In the genomic region with DNA sequence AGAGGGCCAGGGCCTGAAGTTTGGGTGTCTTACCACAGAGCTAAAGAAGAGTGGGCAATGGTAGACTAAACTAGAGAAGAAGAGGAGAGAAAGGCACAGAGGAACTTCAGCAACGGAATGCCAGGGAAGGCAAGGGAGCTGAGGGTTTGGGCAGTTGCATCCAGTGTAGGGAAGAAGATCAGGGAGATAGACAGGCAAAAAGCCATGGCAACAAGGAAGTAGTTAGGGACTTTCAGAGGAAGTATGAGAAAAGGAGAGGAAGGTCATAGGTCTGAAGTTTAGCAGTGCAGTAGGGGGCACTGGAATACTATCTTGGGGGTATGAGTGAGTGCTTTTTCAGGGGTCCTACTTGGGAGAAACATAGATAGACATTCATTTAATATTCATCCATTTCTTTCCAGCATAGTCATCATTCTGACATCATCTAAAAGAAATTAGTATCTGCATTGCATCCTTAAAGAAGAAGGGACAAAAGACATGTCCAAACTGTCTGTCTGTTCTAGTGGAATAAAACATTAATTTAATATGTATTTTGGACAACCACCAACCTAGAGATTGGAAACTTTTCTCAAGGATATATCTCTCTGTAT, we compare ENCODE assay signal across 19 cellular contexts. TPM values are rescaled to one million over a fixed set of nuclear protein-coding genes. Genes with fewer than 3 reads are reported as not detected.
DNase-seq lines count a peak whose midpoint lies in the region; ATAC-seq and TF ChIP-seq lines count a peak whose summit lies in the region.
"Had no signal": no experiment of that assay in that cellular context is flagged by ENCODE, and none has a peak within 500 bp of the region (broad histone marks: within the 10 kb centered on the region; RNA-seq: fewer than 3 reads in every experiment).

No MANE protein-coding gene starts in this region.

- DNase-seq in natural killer cell = no peak
- no peak for DNase-seq in natural killer cell treated with Interleukin-12 subunit alpha and Interleukin-12 subunit beta and Interleukin-15 and Interleukin-18, amount 100 ng/mL, for 72 hours (ENCODE audit: low spot score)
- DNase-seq in OCI-M1 (lab: John Stamatoyannopoulos, UW) = peak; percentile 55
- no peak for DNase-seq in fibroblast of lung (ENCODE audit: low read depth in 2 of 2)
- no peak for DNase-seq in type B pancreatic cell (ENCODE audit: extremely low spot score, unreplicated experiment)
- DNase-seq in glomerular visceral epithelial cell (ENCODE audit: extremely low spot score) = no peak
- no peak for DNase-seq in CD8-positive, alpha-beta T cell
- DNase-seq: activated CD8-positive, alpha-beta memory T cell treated with anti-CD3 and anti-CD28 coated beads for 24 hours; Caco-2; effector memory CD8-positive, alpha-beta T cell; GDM1; kidney glomerular epithelial cell; midbrain; NCI-H1048; occipital lobe; stimulated activated CD4-positive, alpha-beta T cell treated with anti-CD3 and anti-CD28 coated beads, Interleukin-4, amount 100 ng/mL, for 24 hours; substantia nigra had no signal

- H3K9me3 Mint-ChIP-seq in natural killer cell (no peaks in the 10 kb centered on the region), type B pancreatic cell (no peaks in the 10 kb centered on the region)
- no peaks in the 10 kb centered on the region for H3K9me3 Mint-ChIP-seq in natural killer cell treated with Interleukin-12 subunit alpha and Interleukin-12 subunit beta and Interleukin-15 and Interleukin-18, amount 100 ng/mL, for 72 hours
- no peaks in the 10 kb centered on the region for H3K9me3 Mint-ChIP-seq in CD8-positive, alpha-beta T cell
- H3K9me3 Mint-ChIP-seq: central memory CD8-positive, alpha-beta T cell; effector memory CD8-positive, alpha-beta T cell had no signal

- no peaks in the 10 kb centered on the region for H3K9me3 ChIP-seq in fibroblast of lung (ENCODE audit: control insufficient read depth, insufficient read depth, low read depth, low read length)
- H3K9me3 ChIP-seq in CD8-positive, alpha-beta T cell (ENCODE audit: low read length) = no peaks in the 10 kb centered on the region
- H3K9me3 ChIP-seq: Caco-2 had no signal

- peaks cover 2% of the 10 kb centered on the region for H3K4me1 ChIP-seq in fibroblast of lung (ENCODE audit: control insufficient read depth, extremely low read depth, insufficient read depth, low read length)
- H3K4me1 ChIP-seq in CD8-positive, alpha-beta T cell (ENCODE audit: insufficient read depth, low read length) = peaks cover 7% of the 10 kb centered on the region

- no peak overlapping the region for H3K4me2 ChIP-seq in fibroblast of lung (ENCODE audit: extremely low read depth, insufficient read depth, low read length)

- intact Hi-C loops in natural killer cell (cut with micrococcal nuclease) = no loop called here
- intact Hi-C loops in CD8-positive, alpha-beta T cell (cut with DNase I, micrococcal nuclease) = no loop called here

- peak overlapping the region; percentile 45 for H3K4me3 Mint-ChIP-seq in natural killer cell
- no peak overlapping the region for H3K4me3 Mint-ChIP-seq in natural killer cell treated with Interleukin-12 subunit alpha and Interleukin-12 subunit beta and Interleukin-15 and Interleukin-18, amount 100 ng/mL, for 72 hours
- peak overlapping the region; percentile 47 for H3K4me3 Mint-ChIP-seq in type B pancreatic cell
- no peak overlapping the region for H3K4me3 Mint-ChIP-seq in CD8-positive, alpha-beta T cell

- no peaks in the 10 kb centered on the region for H3K27me3 Mint-ChIP-seq in natural killer cell (ENCODE audit: low read depth in 2 of 2)
- no peaks in the 10 kb centered on the region for H3K27me3 Mint-ChIP-seq in natural killer cell treated with Interleukin-12 subunit alpha and Interleukin-12 subunit beta and Interleukin-15 and Interleukin-18, amount 100 ng/mL, for 72 hours
- no peaks in the 10 kb centered on the region for H3K27me3 Mint-ChIP-seq in type B pancreatic cell
- H3K27me3 Mint-ChIP-seq in CD8-positive, alpha-beta T cell (ENCODE audit: low read depth) = no peaks in the 10 kb centered on the region
- H3K27me3 Mint-ChIP-seq: central memory CD8-positive, alpha-beta T cell; effector memory CD8-positive, alpha-beta T cell had no signal

- no peaks in the 10 kb centered on the region for H3K27me3 ChIP-seq in fibroblast of lung (ENCODE audit: control insufficient read depth, insufficient read depth, low read length)
- H3K27me3 ChIP-seq in CD8-positive, alpha-beta T cell (ENCODE audit: insufficient read depth, low read length) = no peaks in the 10 kb centered on the region

- H3K9ac ChIP-seq in fibroblast of lung (ENCODE audit: insufficient read depth, low read length) = no peak overlapping the region

- CTCF ChIA-PET in CD8-positive, alpha-beta T cell (lab: Charles Lee) = interaction anchor here (0.6 kb wide), 1 partner anchor 11 kb away, joined by 3 read pairs; no protein-coding TSS in a partner anchor

- no peaks in the 10 kb centered on the region for H4K20me1 ChIP-seq in fibroblast of lung (ENCODE audit: control insufficient read depth, extremely low read depth, insufficient read depth, low read length)

- no peak for ATAC-seq in natural killer cell
- ATAC-seq in natural killer cell treated with Interleukin-12 subunit alpha and Interleukin-12 subunit beta and Interleukin-15 and Interleukin-18, amount 100 ng/mL, for 72 hours = no peak
- ATAC-seq in CD8-positive, alpha-beta T cell = no peak
- no peak for ATAC-seq in HG03025 (IDR thresholded peaks at IDR 0.05; ENCODE audit: low FRiP score, unreplicated experiment)
- ATAC-seq: effector memory CD8-positive, alpha-beta T cell had no signal

- peaks cover 24% of the 10 kb centered on the region for H3K79me2 ChIP-seq in fibroblast of lung (ENCODE audit: control insufficient read depth, insufficient read depth, low read length)

- H2AFZ ChIP-seq in fibroblast of lung (ENCODE audit: low read length) = peak overlapping the region; percentile 47

- no peak overlapping the region for H3K27ac ChIP-seq in fibroblast of lung (ENCODE audit: insufficient read depth, low read length)
- no peak overlapping the region for H3K27ac ChIP-seq in CD8-positive, alpha-beta T cell (ENCODE audit: low read depth, low read length)

- H3K27ac Mint-ChIP-seq in natural killer cell (peak overlapping the region; percentile 3 to 59), type B pancreatic cell (peak overlapping the region; percentile 44)
- H3K27ac Mint-ChIP-seq in natural killer cell treated with Interleukin-12 subunit alpha and Interleukin-12 subunit beta and Interleukin-15 and Interleukin-18, amount 100 ng/mL, for 72 hours = no peak overlapping the region
- no peak overlapping the region for H3K27ac Mint-ChIP-seq in CD8-positive, alpha-beta T cell

- no peaks in the 10 kb centered on the region for H3K36me3 Mint-ChIP-seq in natural killer cell
- no peaks in the 10 kb centered on the region for H3K36me3 Mint-ChIP-seq in natural killer cell treated with Interleukin-12 subunit alpha and Interleukin-12 subunit beta and Interleukin-15 and Interleukin-18, amount 100 ng/mL, for 72 hours
- H3K36me3 Mint-ChIP-seq in type B pancreatic cell = no peaks in the 10 kb centered on the region
- peaks cover 3% of the 10 kb centered on the region for H3K36me3 Mint-ChIP-seq in CD8-positive, alpha-beta T cell

- H3K36me3 ChIP-seq in fibroblast of lung (ENCODE audit: control insufficient read depth, insufficient read depth, low read length) = no peaks in the 10 kb centered on the region
- H3K36me3 ChIP-seq in CD8-positive, alpha-beta T cell (ENCODE audit: insufficient read depth, low read length) = no peaks in the 10 kb centered on the region

- H3K4me3 ChIP-seq in fibroblast of lung (replicated peaks in 1 of 4; ENCODE audit: control extremely low read depth in 1 of 4, insufficient read depth in 1 of 4, low read depth in 3 of 4, low read length in 4 of 4) = no peak overlapping the region
- no peak overlapping the region for H3K4me3 ChIP-seq in CD8-positive, alpha-beta T cell (ENCODE audit: low read depth, low read length)

- no peak for TF ChIP-seq CTCF in natural killer cell (IDR thresholded peaks at IDR 0.05)
- TF ChIP-seq CTCF in fibroblast of lung (conservative IDR thresholded peaks at IDR 0.05 in 1 of 2, IDR thresholded peaks at IDR 0.05 in 1 of 2; ENCODE audit: low read depth in 1 of 2, low read length in 2 of 2) = no peak
- no peak for TF ChIP-seq CTCF in type B pancreatic cell (conservative IDR thresholded peaks at IDR 0.05)
- TF ChIP-seq CTCF in CD8-positive, alpha-beta T cell (IDR thresholded peaks at IDR 0.05) = no peak

- POLR2A ChIA-PET in CD8-positive, alpha-beta T cell (lab: Charles Lee) = no interaction called here

- peaks cover 12 to 13% of the 10 kb centered on the region in 2 donors for H3K4me1 Mint-ChIP-seq in natural killer cell
- H3K4me1 Mint-ChIP-seq in natural killer cell treated with Interleukin-12 subunit alpha and Interleukin-12 subunit beta and Interleukin-15 and Interleukin-18, amount 100 ng/mL, for 72 hours (ENCODE audit: low read depth in 2 of 2) = peaks cover 11 to 12% of the 10 kb centered on the region in 2 donors
- peaks cover 19% of the 10 kb centered on the region for H3K4me1 Mint-ChIP-seq in type B pancreatic cell (ENCODE audit: unreplicated experiment)
- peaks cover 11% of the 10 kb centered on the region for H3K4me1 Mint-ChIP-seq in CD8-positive, alpha-beta T cell (ENCODE audit: low read depth)

RNA-seq across cellular contexts. Expression of a gene that starts 2.2 kb away (rescaled TPM):
- total RNA-seq in natural killer cell (10 to 100 TPM; 30.3 to 40.7 (median 38.8) TPM), fibroblast of lung (52.1 and 78.8 TPM in 2 replicates), type B pancreatic cell (ENCODE audit: low replicate concordance) (62.6 and 69.9 TPM in 2 replicates)
- total RNA-seq in natural killer cell treated with Interleukin-12 subunit alpha and Interleukin-12 subunit beta and Interleukin-15 and Interleukin-18, amount 100 ng/mL, for 72 hours = 10 to 100 TPM; 34.6 to 45.1 TPM
- polyA plus RNA-seq in fibroblast of lung = 51.7 and 52.8 TPM in 2 replicates
- polyA plus RNA-seq in fibroblast of lung (2012) = 15.5 and 20.7 TPM in 2 replicates
- polyA minus RNA-seq in fibroblast of lung (ENCODE audit: low replicate concordance) = 36.4 and 85.3 TPM in 2 replicates
- total RNA-seq in CD8-positive, alpha-beta T cell = 10 to 100 TPM; 14.9 to 18.7 TPM

Comparison
In these comparisons a context has a peak if more than half of its experiments do, and no peak if none do; other contexts are left out.
1. H3K27ac Mint-ChIP-seq: peak in natural killer cell (2 of 2) and type B pancreatic cell (single experiment); none in natural killer cell treated with Interleukin-12 subunit alpha and Interleukin-12 subunit beta and Interleukin-15 and Interleukin-18, amount 100 ng/mL, for 72 hours (0 of 2) and CD8-positive, alpha-beta T cell (single experiment).
2. H3K4me3 Mint-ChIP-seq: peak in natural killer cell (single experiment) and type B pancreatic cell (single experiment); none in natural killer cell treated with Interleukin-12 subunit alpha and Interleukin-12 subunit beta and Interleukin-15 and Interleukin-18, amount 100 ng/mL, for 72 hours (single experiment) and CD8-positive, alpha-beta T cell (single experiment).